In genomic region chr2:216139884-216140283, GRCh38 we compare ENCODE assay signal across 8 cellular contexts. TPM values are rescaled to one million over a fixed set of nuclear protein-coding genes. Genes with fewer than 3 reads are reported as not detected.
DNase-seq lines count a peak whose midpoint lies in the region; ATAC-seq and TF ChIP-seq lines count a peak whose summit lies in the region.

No MANE protein-coding gene starts in this region.

- TF ChIP-seq EP300 in esophagus muscularis mucosa (IDR thresholded peaks at IDR 0.05), result no peak

- peak; percentile 25; the same call in 1 of the 3 replicates for ATAC-seq in SK-N-SH treated with all-trans-retinoic acid at 6 μM for 48 hours
- no peak for ATAC-seq in HG03097 (IDR thresholded peaks at IDR 0.05; ENCODE audit: low FRiP score, unreplicated experiment)

- H3K4me1 ChIP-seq in esophagus muscularis mucosa, result no peaks in the 10 kb centered on the region

- H3K9me3 Mint-ChIP-seq in type B pancreatic cell, result no peaks in the 10 kb centered on the region

- H3K36me3 ChIP-seq in esophagus muscularis mucosa, result peaks cover 83 to 99% (median 92%) of the 10 kb centered on the region in 4 donors

- intact Hi-C loops in esophagus muscularis mucosa (cut with DNase I), result no loop called here

- H3K9me3 ChIP-seq in esophagus muscularis mucosa, result no peaks in the 10 kb centered on the region

- H3K4me3 ChIP-seq in esophagus muscularis mucosa, result no peak overlapping the region

- peak in 2 of 3 experiments; percentile 20 to 29 for TF ChIP-seq CTCF in esophagus muscularis mucosa (IDR thresholded peaks at IDR 0.05)
- peak; percentile 56 for TF ChIP-seq CTCF in type B pancreatic cell (conservative IDR thresholded peaks at IDR 0.05)

- peak; percentile 24 for DNase-seq in stimulated activated CD4-positive, alpha-beta T cell treated with anti-CD3 and anti-CD28 coated beads, Interleukin-15, amount 100 ng/mL, for 24 hours
- no peak for DNase-seq in stimulated activated CD4-positive, alpha-beta T cell treated with anti-CD3 and anti-CD28 coated beads, Interleukin-2, amount 100 ng/mL, for 24 hours
- no peak for DNase-seq in esophagus muscularis mucosa (ENCODE audit: extremely low spot score)
- DNase-seq in type B pancreatic cell (ENCODE audit: extremely low spot score, unreplicated experiment), result no peak
- no peak for DNase-seq in activated T-cell treated with anti-CD3 and anti-CD28 coated beads for 4 hours
- DNase-seq in NCI-H1092 (lab: John Stamatoyannopoulos, UW), result no peak

- peaks cover 51% of the 10 kb centered on the region for H3K36me3 Mint-ChIP-seq in type B pancreatic cell

- H3K27me3 ChIP-seq in esophagus muscularis mucosa, result no peaks in the 10 kb centered on the region

- H3K27me3 Mint-ChIP-seq in type B pancreatic cell, result no peaks in the 10 kb centered on the region

- no peaks in the 10 kb centered on the region for H3K4me1 Mint-ChIP-seq in type B pancreatic cell (ENCODE audit: unreplicated experiment)

- H3K4me3 Mint-ChIP-seq in type B pancreatic cell, result no peak overlapping the region

- TF ChIP-seq POLR2A in esophagus muscularis mucosa (IDR thresholded peaks at IDR 0.05; ENCODE audit: low read depth), result no peak

- H3K27ac ChIP-seq in esophagus muscularis mucosa (replicated peaks in 1 of 4), result no peak overlapping the region

- no peak overlapping the region for H3K27ac Mint-ChIP-seq in type B pancreatic cell

TF ChIP-seq in SK-N-SH treated with all-trans-retinoic acid at 6 μM for 48 hours, 23 proteins besides CTCF, POLR2A, EP300 and RAD21:
- TF ChIP-seq OSR1 (CRISPR knock-in tag; IDR thresholded peaks at IDR 0.05) (no peak), BACH2 (CRISPR knock-in tag; IDR thresholded peaks at IDR 0.05; ENCODE audit: borderline replicate concordance) (no peak), ZC3H10 (CRISPR knock-in tag; IDR thresholded peaks at IDR 0.05) (no peak), ZFP30 (CRISPR knock-in tag; IDR thresholded peaks at IDR 0.05) (no peak), TSHZ2 (CRISPR knock-in tag; IDR thresholded peaks at IDR 0.05) (no peak), ESRRG (CRISPR knock-in tag; IDR thresholded peaks at IDR 0.05) (no peak), ISL1 (CRISPR knock-in tag; IDR thresholded peaks at IDR 0.05) (no peak), TOX (CRISPR knock-in tag; IDR thresholded peaks at IDR 0.05; ENCODE audit: borderline replicate concordance) (no peak), TCF4 (CRISPR knock-in tag; IDR thresholded peaks at IDR 0.05; ENCODE audit: borderline replicate concordance) (no peak), CSRNP3 (CRISPR knock-in tag; IDR thresholded peaks at IDR 0.05) (no peak), ZFP3 (CRISPR knock-in tag; IDR thresholded peaks at IDR 0.05) (no peak), CREB5 (CRISPR knock-in tag; IDR thresholded peaks at IDR 0.05; ENCODE audit: low read depth) (no peak), ZNF8 (CRISPR knock-in tag; IDR thresholded peaks at IDR 0.05) (no peak)

RNA-seq across cellular contexts. Expression of gene XRCC5, which starts 30.7 kb away (rescaled TPM):
- total RNA-seq in esophagus muscularis mucosa (100 to 1,000 TPM; 113 to 149 (median 137) TPM), type B pancreatic cell (ENCODE audit: low replicate concordance) (266 and 349 TPM in 2 replicates)

RNA-seq across cellular contexts. Expression of gene TMEM169, which starts 58.2 kb away (rescaled TPM):
- total RNA-seq in esophagus muscularis mucosa (under 1 TPM; under 0.01 to 0.75 (median 0.51) TPM), type B pancreatic cell (ENCODE audit: low replicate concordance) (2.1 and 5.1 TPM in 2 replicates)

RNA-seq across cellular contexts. Expression of gene PECR, which starts 58.3 kb away (rescaled TPM):
- 10 to 100 TPM in 2 of 4 donors, 1 to 10 TPM in 2; 3.3 to 14.8 (median 10.0) TPM for total RNA-seq in esophagus muscularis mucosa
- total RNA-seq in type B pancreatic cell (ENCODE audit: low replicate concordance), result 13.9 and 19.0 TPM in 2 replicates
